21 cellular contexts compared by ENCODE assay signal in genomic region chr2:144625216-144626010, GRCh38.
A peak's percentile ranks its signal among the peaks of the same experiment; 100 is the strongest.
DNase-seq lines count a peak whose midpoint lies in the region; FAIRE-seq and TF ChIP-seq lines count a peak whose summit lies in the region.
"Had no signal": no experiment of that assay in that cellular context is flagged by ENCODE, and none has a peak within 500 bp of the region (broad histone marks: within the 10 kb centered on the region; RNA-seq: fewer than 3 reads in every experiment).

No MANE protein-coding gene starts in this region.

- peak overlapping the region; percentile 27 for H2AFZ ChIP-seq in keratinocyte (ENCODE audit: control insufficient read depth, low read length)

- H3K9me3 ChIP-seq in keratinocyte (ENCODE audit: control insufficient read depth, low read depth, low read length) (no peaks in the 10 kb centered on the region), WERI-Rb-1 (ENCODE audit: severe bottlenecking) (no peaks in the 10 kb centered on the region)

- dilution Hi-C loops in keratinocyte (cut with MboI; ENCODE audit: extremely low pct_ligation_motif_present, low sequenced_read_pairs): no loop called here

- H3K36me3 Mint-ChIP-seq in MCF 10A (ENCODE audit: insufficient read depth, unreplicated experiment) (no peaks in the 10 kb centered on the region), type B pancreatic cell (no peaks in the 10 kb centered on the region)
- H3K36me3 Mint-ChIP-seq: CD8-positive, alpha-beta T cell had no signal

- peak overlapping the region; percentile 93 for H3K27ac Mint-ChIP-seq in MCF 10A (ENCODE audit: low read depth, unreplicated experiment)
- H3K27ac Mint-ChIP-seq in type B pancreatic cell: no peak overlapping the region
- H3K27ac Mint-ChIP-seq: CD8-positive, alpha-beta T cell; H9 had no signal

- BruUV-seq in MCF 10A (replicated peaks; lab: Mats Ljungman, UMichigan): no TSS peak

- DNase-seq in GM19239 (ENCODE audit: insufficient read length, low spot score) (no peak), MCF 10A (ENCODE audit: unreplicated experiment) (peak; percentile 43), keratinocyte (ENCODE audit: low read depth, low spot score) (peak; percentile 2), pons (ENCODE audit: low spot score) (peak; percentile 35), NCI-H128 (lab: John Stamatoyannopoulos, UW; ENCODE audit: unreplicated experiment) (no peak), type B pancreatic cell (ENCODE audit: extremely low spot score, unreplicated experiment) (no peak), WERI-Rb-1 (no peak), middle frontal gyrus (ENCODE audit: extremely low spot score, low spot score) (no peak)
- DNase-seq: Calu3; CD8-positive, alpha-beta T cell; EL; H9; NCI-H146; NCI-H2081; NCI-H2171 treated with DMSO at 0.1 percent for 48 hours; NCI-H446 treated with DMSO at 0.1 percent for 48 hours; NCI-H69; SIG-M5 had no signal

- H3K9me1 ChIP-seq in keratinocyte (ENCODE audit: control insufficient read depth, extremely low read depth, insufficient read depth, low read length): no peaks in the 10 kb centered on the region

- CTCF ChIA-PET in MCF 10A (lab: Yijun Ruan, JAX): interaction anchor here (0.7 to 1.2 kb wide), 9 partner anchors 10 to 1513 kb away, joined by 3 to 4 read pairs (median 3); no protein-coding TSS in a partner anchor

- H3K27me3 ChIP-seq in keratinocyte (ENCODE audit: control insufficient read depth, extremely low read depth, insufficient read depth, low read length) (no peaks in the 10 kb centered on the region), WERI-Rb-1 (ENCODE audit: insufficient read depth, low read depth, severe bottlenecking) (no peaks in the 10 kb centered on the region)
- H3K27me3 ChIP-seq: BLaER1 had no signal

- POLR2A ChIA-PET in MCF 10A (lab: Yijun Ruan, JAX): interaction anchor here (0.6 to 2.3 kb wide), 30 partner anchors 9 to 1361 kb away, joined by 3 to 39 read pairs (median 4); no protein-coding TSS in a partner anchor

- H3K9ac ChIP-seq in keratinocyte (ENCODE audit: control insufficient read depth, extremely low read depth, insufficient read depth, low read length): no peak overlapping the region
- H3K9ac ChIP-seq: BLaER1 had no signal

- no peak for TF ChIP-seq CTCF in MCF 10A (IDR thresholded peaks at IDR 0.05; ENCODE audit: unreplicated experiment)
- no peak for TF ChIP-seq CTCF in keratinocyte (optimal IDR thresholded peaks at IDR 0.05 in 1 of 3, IDR thresholded peaks at IDR 0.05 in 1 of 3, conservative IDR thresholded peaks at IDR 0.05 in 1 of 3; ENCODE audit: extremely low read depth in 1 of 3, insufficient read depth in 2 of 3, low read length in 3 of 3)
- TF ChIP-seq CTCF in type B pancreatic cell (conservative IDR thresholded peaks at IDR 0.05): no peak
- TF ChIP-seq CTCF in WERI-Rb-1 (IDR thresholded peaks at IDR 0.05; ENCODE audit: low read depth, low read length): no peak

- H3K36me3 ChIP-seq in keratinocyte (ENCODE audit: control insufficient read depth in 2 of 2, extremely low read depth in 1 of 2, insufficient read depth in 2 of 2, low read length in 2 of 2): no peaks in the 10 kb centered on the region
- H3K36me3 ChIP-seq in WERI-Rb-1: no peaks in the 10 kb centered on the region
- H3K36me3 ChIP-seq: BLaER1 had no signal

- peak overlapping the region; percentile 46 for H3K4me2 ChIP-seq in keratinocyte (ENCODE audit: control insufficient read depth, extremely low read depth, insufficient read depth, low read depth, low read length)
- H3K4me2 ChIP-seq: BLaER1 had no signal

- peaks cover 9% of the 10 kb centered on the region for H3K4me1 ChIP-seq in keratinocyte (ENCODE audit: control insufficient read depth, extremely low read depth, insufficient read depth, low read length)

- H3K4me3 Mint-ChIP-seq in MCF 10A (ENCODE audit: unreplicated experiment) (peak overlapping the region; percentile 21), type B pancreatic cell (no peak overlapping the region)
- H3K4me3 Mint-ChIP-seq: CD8-positive, alpha-beta T cell; H9 had no signal

- no peaks in the 10 kb centered on the region for H3K79me2 ChIP-seq in keratinocyte (ENCODE audit: control insufficient read depth, insufficient read depth, low read length)

- H4K20me1 ChIP-seq in keratinocyte (ENCODE audit: control insufficient read depth, extremely low read depth, insufficient read depth, low read length): no peaks in the 10 kb centered on the region
- H4K20me1 ChIP-seq: BLaER1 had no signal

- H3K4me1 Mint-ChIP-seq in MCF 10A (ENCODE audit: insufficient read depth, unreplicated experiment) (peaks cover 24% of the 10 kb centered on the region), type B pancreatic cell (ENCODE audit: unreplicated experiment) (no peaks in the 10 kb centered on the region)

- intact Hi-C loops in MCF 10A (cut with micrococcal nuclease): no loop called here

- FAIRE-seq in GM19239 (lab: Jason Lieb, UNC): peak; percentile 8
- peak; percentile 92 for FAIRE-seq in keratinocyte (lab: Jason Lieb, UNC)
- FAIRE-seq: GM12892, GM18507 had no signal

- H3K27ac ChIP-seq in keratinocyte (ENCODE audit: control insufficient read depth, insufficient read depth, low read length) (no peak overlapping the region), WERI-Rb-1 (no peak overlapping the region)
- H3K27ac ChIP-seq: BLaER1 had no signal

- H3K4me3 ChIP-seq in keratinocyte (ENCODE audit: control insufficient read depth in 2 of 3, extremely low read depth in 1 of 3, insufficient read depth in 2 of 3, low read depth in 1 of 3, low read length in 3 of 3) (no peak overlapping the region), WERI-Rb-1 (ENCODE audit: low read depth, low read length) (no peak overlapping the region)
- H3K4me3 ChIP-seq: BLaER1 had no signal

- H3K9me3 Mint-ChIP-seq in MCF 10A (ENCODE audit: unreplicated experiment): peaks cover 11% of the 10 kb centered on the region
- peaks cover 3% of the 10 kb centered on the region for H3K9me3 Mint-ChIP-seq in type B pancreatic cell
- H3K9me3 Mint-ChIP-seq: CD8-positive, alpha-beta T cell had no signal

- no peaks in the 10 kb centered on the region for H3K27me3 Mint-ChIP-seq in MCF 10A (ENCODE audit: insufficient read depth, unreplicated experiment)
- H3K27me3 Mint-ChIP-seq in type B pancreatic cell: peaks cover 27% of the 10 kb centered on the region

Comparison
In these comparisons a context has a peak if more than half of its experiments do, and no peak if none do; other contexts are left out.
1. DNase-seq: peak in MCF 10A (single experiment), keratinocyte (single experiment) and pons (single experiment); none in GM19239 (single experiment), NCI-H128 (single experiment), type B pancreatic cell (single experiment), WERI-Rb-1 (single experiment) and middle frontal gyrus (single experiment).